ENCODE assay signal across 1 cellular context in genomic region chr2:100767810-100768806, GRCh38.
TF ChIP-seq lines count a peak whose summit lies in the region.

No MANE protein-coding gene starts in this region.

TF ChIP-seq in HepG2, 621 proteins besides CTCF, POLR2A, EP300 and RAD21 (continued from another document):
- TF ChIP-seq TARDBP (CRISPR knock-in tag; IDR thresholded peaks at IDR 0.05): 0 out of 2 replicates have a peak, but pooled peaks have one; percentile 27
- no peak for TF ChIP-seq ZBTB1 (CRISPR knock-in tag; IDR thresholded peaks at IDR 0.05; ENCODE audit: borderline replicate concordance)
- no peak for TF ChIP-seq ZNF776 (CRISPR knock-in tag; IDR thresholded peaks at IDR 0.05)
- peak; percentile 13; the same call in 1 of the 2 replicates for TF ChIP-seq ZNF574 (CRISPR knock-in tag; IDR thresholded peaks at IDR 0.05)
- TF ChIP-seq ZMYM4 (CRISPR knock-in tag; IDR thresholded peaks at IDR 0.05): peak; percentile 37; the same call in 1 of the 2 replicates
- no peak for TF ChIP-seq MTF1 (CRISPR knock-in tag; IDR thresholded peaks at IDR 0.05)
- TF ChIP-seq POGZ (CRISPR knock-in tag; IDR thresholded peaks at IDR 0.05): 0 out of 2 replicates have a peak, but pooled peaks have one; percentile 19
- TF ChIP-seq ZNF83 (CRISPR knock-in tag; IDR thresholded peaks at IDR 0.05; ENCODE audit: borderline replicate concordance): no peak
- 0 out of 2 replicates have a peak, but pooled peaks have one; percentile 47 for TF ChIP-seq ERF (CRISPR knock-in tag; IDR thresholded peaks at IDR 0.05)
- no peak for TF ChIP-seq ZNF235 (CRISPR knock-in tag; IDR thresholded peaks at IDR 0.05; ENCODE audit: borderline replicate concordance)
- TF ChIP-seq KDM3A (CRISPR knock-in tag; IDR thresholded peaks at IDR 0.05; ENCODE audit: low read depth): 0 out of 2 replicates have a peak, but pooled peaks have one; percentile 38
- TF ChIP-seq ZNF775 (CRISPR knock-in tag; IDR thresholded peaks at IDR 0.05; ENCODE audit: borderline replicate concordance): no peak
- no peak for TF ChIP-seq ZNF704 (CRISPR knock-in tag; IDR thresholded peaks at IDR 0.05; ENCODE audit: borderline replicate concordance)
- TF ChIP-seq THRA (CRISPR knock-in tag; IDR thresholded peaks at IDR 0.05; ENCODE audit: borderline replicate concordance): no peak
- no peak for TF ChIP-seq DNMT3B (CRISPR knock-in tag; conservative IDR thresholded peaks at IDR 0.05)
- no peak for TF ChIP-seq GLI4 (CRISPR knock-in tag; IDR thresholded peaks at IDR 0.05; ENCODE audit: borderline replicate concordance)
- no peak; the same call in 1 of the 2 replicates for TF ChIP-seq GATAD2A (CRISPR knock-in tag; IDR thresholded peaks at IDR 0.05)
- no peak for TF ChIP-seq STAT5B (CRISPR knock-in tag; IDR thresholded peaks at IDR 0.05)
- TF ChIP-seq ZFX (CRISPR knock-in tag; IDR thresholded peaks at IDR 0.05; ENCODE audit: low read depth): no peak
- TF ChIP-seq BORCS8-MEF2B (CRISPR knock-in tag; IDR thresholded peaks at IDR 0.05): no peak
- peak; percentile 75; the same call in 1 of the 2 replicates for TF ChIP-seq FOXO1 (CRISPR knock-in tag; IDR thresholded peaks at IDR 0.05)
- no peak for TF ChIP-seq REXO4 (CRISPR knock-in tag; IDR thresholded peaks at IDR 0.05; ENCODE audit: borderline replicate concordance)
- peak; percentile 92 for TF ChIP-seq FOXA3 (CRISPR knock-in tag; IDR thresholded peaks at IDR 0.05)
- no peak for TF ChIP-seq E2F5 (CRISPR knock-in tag; conservative IDR thresholded peaks at IDR 0.05)
- no peak for TF ChIP-seq MLLT10 (CRISPR knock-in tag; IDR thresholded peaks at IDR 0.05)
- peak; percentile 35; the same call in 1 of the 2 replicates for TF ChIP-seq PAXIP1 (CRISPR knock-in tag; conservative IDR thresholded peaks at IDR 0.05)
- no peak for TF ChIP-seq ZBTB42 (CRISPR knock-in tag; IDR thresholded peaks at IDR 0.05)
- no peak for TF ChIP-seq ZNF367 (CRISPR knock-in tag; IDR thresholded peaks at IDR 0.05; ENCODE audit: borderline replicate concordance)
- TF ChIP-seq YEATS4 (CRISPR knock-in tag; IDR thresholded peaks at IDR 0.05; ENCODE audit: borderline replicate concordance): 0 out of 2 replicates have a peak, but pooled peaks have one; percentile 32
- TF ChIP-seq NFKBIZ (CRISPR knock-in tag; IDR thresholded peaks at IDR 0.05): no peak
- TF ChIP-seq MIER3 (CRISPR knock-in tag; IDR thresholded peaks at IDR 0.05; ENCODE audit: borderline replicate concordance): no peak
- no peak for TF ChIP-seq SETDB1 (CRISPR knock-in tag; IDR thresholded peaks at IDR 0.05; ENCODE audit: borderline replicate concordance)
- TF ChIP-seq ZKSCAN8 (CRISPR knock-in tag; IDR thresholded peaks at IDR 0.05; ENCODE audit: borderline replicate concordance): no peak; the same call in 1 of the 2 replicates
- 0 out of 2 replicates have a peak, but pooled peaks have one; percentile 30 for TF ChIP-seq ZBTB25 (CRISPR knock-in tag; IDR thresholded peaks at IDR 0.05)
- TF ChIP-seq HNF4A (CRISPR knock-in tag; IDR thresholded peaks at IDR 0.05): peak; percentile 17; the same call in 1 of the 2 replicates
- TF ChIP-seq RFXAP (CRISPR knock-in tag; IDR thresholded peaks at IDR 0.05; ENCODE audit: borderline replicate concordance): 0 out of 2 replicates have a peak, but pooled peaks have one; percentile 30
